Comparison of ENCODE assay signal across 10 cellular contexts in genomic region chr5:18761801-18762200, GRCh38.
DNase-seq lines count a peak whose midpoint lies in the region; ATAC-seq, FAIRE-seq and TF ChIP-seq lines count a peak whose summit lies in the region.
"Had no signal": no experiment of that assay in that cellular context is flagged by ENCODE, and none has a peak within 500 bp of the region (broad histone marks: within the 10 kb centered on the region; RNA-seq: fewer than 3 reads in every experiment).

No MANE protein-coding gene starts in this region.

- H3K4me1 Mint-ChIP-seq in astrocyte (ENCODE audit: low read depth, unreplicated experiment), result peaks cover 3% of the 10 kb centered on the region

- H3K4me2 ChIP-seq in astrocyte (ENCODE audit: low read length), result no peak overlapping the region

- 93 to 95% methylated on average over 1 of the region's 1 CpG for WGBS in tibial nerve, 2 donors

- no peaks in the 10 kb centered on the region for H3K36me3 ChIP-seq in astrocyte (ENCODE audit: insufficient read depth, low read length)
- no peaks in the 10 kb centered on the region for H3K36me3 ChIP-seq in tibial nerve

- H3K4me1 ChIP-seq in astrocyte (ENCODE audit: insufficient read depth, low read length) (no peaks in the 10 kb centered on the region), tibial nerve (no peaks in the 10 kb centered on the region)

- no peaks in the 10 kb centered on the region for H3K79me2 ChIP-seq in astrocyte (ENCODE audit: insufficient read depth, low read length)

- DNase-seq in astrocyte (ENCODE audit: low read depth) (peak; percentile 6), NCI-H2081 treated with DMSO at 0.1 percent for 48 hours (lab: John Stamatoyannopoulos, UW) (no peak), T1000 (lab: John Stamatoyannopoulos, UW) (no peak), tibial nerve (ENCODE audit: low spot score in 2 of 2) (no peak)
- no peak for DNase-seq in activated CD8-positive, alpha-beta memory T cell treated with anti-CD3 and anti-CD28 coated beads, Interleukin-2, amount 50 U/mL, for 48 hours
- DNase-seq: activated CD4-positive, alpha-beta T cell treated with anti-CD3 and anti-CD28 coated beads, Interleukin-2, amount 10 ng/mL, durations not matched to agents 7 days and 5 days; dermis blood vessel endothelial cell had no signal

- ATAC-seq in GM18508 (IDR thresholded peaks at IDR 0.05; ENCODE audit: insufficient read depth, unreplicated experiment) (peak; percentile 68), GM21526 (IDR thresholded peaks at IDR 0.05; ENCODE audit: low FRiP score, unreplicated experiment) (peak; percentile 81), HG03432 (IDR thresholded peaks at IDR 0.05; ENCODE audit: unreplicated experiment) (peak; percentile 86)

- TF ChIP-seq CTCF in astrocyte (IDR thresholded peaks at IDR 0.05; ENCODE audit: insufficient read depth, low read depth, low read length), result no peak
- no peak for TF ChIP-seq CTCF in tibial nerve (IDR thresholded peaks at IDR 0.05)

- H3K4me3 ChIP-seq in astrocyte (ENCODE audit: insufficient read depth, low read depth, low read length), result no peak overlapping the region
- no peak overlapping the region for H3K4me3 ChIP-seq in tibial nerve

- H2AFZ ChIP-seq in astrocyte (ENCODE audit: low read depth, low read length), result no peak overlapping the region

- no peaks in the 10 kb centered on the region for H3K9me3 Mint-ChIP-seq in astrocyte (ENCODE audit: unreplicated experiment)
- H3K9me3 Mint-ChIP-seq: activated CD4-positive, alpha-beta T cell treated with anti-CD3 and anti-CD28 coated beads, Interleukin-2, amount 10 ng/mL, durations not matched to agents 7 days and 5 days had no signal

- TF ChIP-seq POLR2A in tibial nerve (IDR thresholded peaks at IDR 0.05), result no peak

- no peak overlapping the region for H3K9ac ChIP-seq in astrocyte (ENCODE audit: low read length)

- no peaks in the 10 kb centered on the region for H3K27me3 Mint-ChIP-seq in astrocyte (ENCODE audit: low read depth, unreplicated experiment)
- H3K27me3 Mint-ChIP-seq: activated CD4-positive, alpha-beta T cell treated with anti-CD3 and anti-CD28 coated beads, Interleukin-2, amount 10 ng/mL, durations not matched to agents 7 days and 5 days had no signal

- peak overlapping the region; percentile 16 for H3K27ac Mint-ChIP-seq in astrocyte (ENCODE audit: unreplicated experiment)
- H3K27ac Mint-ChIP-seq: activated CD4-positive, alpha-beta T cell treated with anti-CD3 and anti-CD28 coated beads, Interleukin-2, amount 10 ng/mL, durations not matched to agents 7 days and 5 days had no signal

- H3K36me3 Mint-ChIP-seq in astrocyte (ENCODE audit: low read depth, unreplicated experiment), result no peaks in the 10 kb centered on the region

- no peaks in the 10 kb centered on the region for H3K9me3 ChIP-seq in astrocyte (ENCODE audit: insufficient read depth, low read depth, low read length)
- no peaks in the 10 kb centered on the region for H3K9me3 ChIP-seq in tibial nerve

- H3K27ac ChIP-seq in astrocyte (ENCODE audit: low read depth, low read length) (no peak overlapping the region), tibial nerve (no peak overlapping the region)

- H3K4me3 Mint-ChIP-seq in astrocyte (ENCODE audit: unreplicated experiment), result no peak overlapping the region
- H3K4me3 Mint-ChIP-seq: activated CD4-positive, alpha-beta T cell treated with anti-CD3 and anti-CD28 coated beads, Interleukin-2, amount 10 ng/mL, durations not matched to agents 7 days and 5 days had no signal

- no peak for FAIRE-seq in astrocyte (lab: Jason Lieb, UNC)

- no peaks in the 10 kb centered on the region for H4K20me1 ChIP-seq in astrocyte (ENCODE audit: insufficient read depth, low read length)

- no peaks in the 10 kb centered on the region for H3K27me3 ChIP-seq in astrocyte (ENCODE audit: insufficient read depth, low read length)
- no peaks in the 10 kb centered on the region for H3K27me3 ChIP-seq in tibial nerve

- no peak for TF ChIP-seq EP300 in tibial nerve (IDR thresholded peaks at IDR 0.05)
